ENCODE assay signal across 16 cellular contexts in genomic region chr20:41304413-41305079, GRCh38. TPM values are rescaled to one million over a fixed set of nuclear protein-coding genes. Genes with fewer than 3 reads are reported as not detected.
DNase-seq lines count a peak whose midpoint lies in the region; ATAC-seq and TF ChIP-seq lines count a peak whose summit lies in the region.
"Had no signal": no experiment of that assay in that cellular context is flagged by ENCODE, and none has a peak within 500 bp of the region (broad histone marks: within the 10 kb centered on the region; RNA-seq: fewer than 3 reads in every experiment).

No MANE protein-coding gene starts in this region.

- H3K27ac Mint-ChIP-seq in CD4-positive, alpha-beta T cell, result no peak overlapping the region
- no peak overlapping the region for H3K27ac Mint-ChIP-seq in stimulated activated memory B cell treated with anti-CD40 and anti-IgM and Interleukin-4, amounts not matched to agents 10 μg/mL and 1 μg/mL and 100 μg/mL, for 72 hours
- H3K27ac Mint-ChIP-seq: CD8-positive, alpha-beta T cell had no signal

- ATAC-seq in GM19351 (IDR thresholded peaks at IDR 0.05; ENCODE audit: unreplicated experiment), result peak; percentile 32
- ATAC-seq in CD4-positive, alpha-beta T cell (ENCODE audit: poor library complexity), result no peak
- ATAC-seq in stimulated activated memory B cell treated with anti-CD40 and anti-IgM and Interleukin-4, amounts not matched to agents 10 μg/mL and 1 μg/mL and 100 μg/mL, for 72 hours, result no peak
- ATAC-seq: CD8-positive, alpha-beta T cell had no signal

- BruUV-seq in OCI-LY7 (replicated peaks; lab: Mats Ljungman, UMichigan), result no TSS peak

- no peak overlapping the region for H3K4me3 Mint-ChIP-seq in CD4-positive, alpha-beta T cell
- H3K4me3 Mint-ChIP-seq in stimulated activated memory B cell treated with anti-CD40 and anti-IgM and Interleukin-4, amounts not matched to agents 10 μg/mL and 1 μg/mL and 100 μg/mL, for 72 hours, result no peak overlapping the region
- H3K4me3 Mint-ChIP-seq: CD8-positive, alpha-beta T cell had no signal

- H3K4me1 ChIP-seq in OCI-LY7 (ENCODE audit: insufficient read depth, low read length, poor library complexity, severe bottlenecking), result peaks cover 36% of the 10 kb centered on the region

- CTCF ChIA-PET in OCI-LY7 (lab: Charles Lee; ENCODE audit: unreplicated experiment), result interaction anchor here (0.7 kb wide), 1 partner anchor 36 kb away, joined by 3 read pairs; the partner anchor contains the start of gene LPIN3
- CTCF ChIA-PET in CD4-positive, alpha-beta T cell (lab: Charles Lee), result no interaction called here

- DNase-seq in OCI-LY7 (ENCODE audit: low spot score) (no peak), dermis blood vessel endothelial cell (peak; percentile 57), renal cortical epithelial cell (ENCODE audit: low read depth) (peak; percentile 53), NK-92 (lab: John Stamatoyannopoulos, UW; ENCODE audit: unreplicated experiment) (no peak)
- no peak for DNase-seq in CD4-positive, alpha-beta T cell
- DNase-seq: ACHN; AML-193; CD8-positive, alpha-beta T cell; DMS79 treated with DMSO at 0.1 percent for 48 hours; GDM1; GOT3; NCI-H187 treated with DMSO at 0.1 percent for 48 hours; NCI-H69; NK-92 treated with Interleukin-12 subunit alpha and Interleukin-12 subunit beta, amount 100 ng/mL, for 24 hours had no signal

- intact Hi-C loops in OCI-LY7 (cut with micrococcal nuclease; ENCODE audit: unreplicated experiment), result no loop called here
- intact Hi-C loops in CD4-positive, alpha-beta T cell (cut with DNase I, micrococcal nuclease), result no loop called here

- no peak overlapping the region for H3K4me3 ChIP-seq in OCI-LY7 (ENCODE audit: low read depth, low read length, poor library complexity, severe bottlenecking)

- H3K36me3 ChIP-seq in OCI-LY7 (ENCODE audit: insufficient read depth, low read length), result no peaks in the 10 kb centered on the region

- no peak overlapping the region for H2AFZ ChIP-seq in OCI-LY7 (ENCODE audit: low read length)

- no peaks in the 10 kb centered on the region for H3K27me3 Mint-ChIP-seq in CD4-positive, alpha-beta T cell
- H3K27me3 Mint-ChIP-seq in stimulated activated memory B cell treated with anti-CD40 and anti-IgM and Interleukin-4, amounts not matched to agents 10 μg/mL and 1 μg/mL and 100 μg/mL, for 72 hours, result no peaks in the 10 kb centered on the region

- no peaks in the 10 kb centered on the region for H3K79me2 ChIP-seq in OCI-LY7 (ENCODE audit: insufficient read depth, low read depth, low read length)

- peak overlapping the region; percentile 53 for H3K4me2 ChIP-seq in OCI-LY7 (ENCODE audit: low read length)

- H3K9me2 ChIP-seq in OCI-LY7 (ENCODE audit: insufficient read depth, low read length), result no peaks in the 10 kb centered on the region

- H3K9me3 Mint-ChIP-seq in CD4-positive, alpha-beta T cell, result no peaks in the 10 kb centered on the region
- H3K9me3 Mint-ChIP-seq in stimulated activated memory B cell treated with anti-CD40 and anti-IgM and Interleukin-4, amounts not matched to agents 10 μg/mL and 1 μg/mL and 100 μg/mL, for 72 hours, result no peaks in the 10 kb centered on the region
- H3K9me3 Mint-ChIP-seq: CD8-positive, alpha-beta T cell had no signal

- H4K20me1 ChIP-seq in OCI-LY7 (ENCODE audit: insufficient read depth, low read length), result no peaks in the 10 kb centered on the region

- H3K36me3 Mint-ChIP-seq in CD4-positive, alpha-beta T cell (ENCODE audit: low read depth), result no peaks in the 10 kb centered on the region
- H3K36me3 Mint-ChIP-seq in stimulated activated memory B cell treated with anti-CD40 and anti-IgM and Interleukin-4, amounts not matched to agents 10 μg/mL and 1 μg/mL and 100 μg/mL, for 72 hours, result no peaks in the 10 kb centered on the region
- H3K36me3 Mint-ChIP-seq: CD8-positive, alpha-beta T cell had no signal

- POLR2A ChIA-PET in OCI-LY7 (lab: Charles Lee), result interaction anchor here (0.7 to 1.8 kb wide), 2 partner anchors 40 to 50 kb away, joined by 3 to 4 read pairs; no protein-coding TSS in a partner anchor
- POLR2A ChIA-PET in CD4-positive, alpha-beta T cell (lab: Charles Lee), result interaction anchor here (0.7 kb wide), 1 partner anchor 70 kb away, joined by 3 read pairs; no protein-coding TSS in a partner anchor

- H3K4me1 Mint-ChIP-seq in CD4-positive, alpha-beta T cell (ENCODE audit: low read depth), result peaks cover 3% of the 10 kb centered on the region
- H3K4me1 Mint-ChIP-seq in stimulated activated memory B cell treated with anti-CD40 and anti-IgM and Interleukin-4, amounts not matched to agents 10 μg/mL and 1 μg/mL and 100 μg/mL, for 72 hours, result peaks cover 24% of the 10 kb centered on the region

- H3K9me3 ChIP-seq in OCI-LY7 (ENCODE audit: low read length), result no peaks in the 10 kb centered on the region
- no peaks in the 10 kb centered on the region for H3K9me3 ChIP-seq in CD4-positive, alpha-beta T cell (ENCODE audit: control insufficient read depth, low read length)

- H3K27me3 ChIP-seq in CD4-positive, alpha-beta T cell (ENCODE audit: control insufficient read depth, insufficient read depth, low read length), result no peaks in the 10 kb centered on the region

- H3K27ac ChIP-seq in OCI-LY7 (ENCODE audit: low read depth, low read length, poor library complexity, severe bottlenecking), result no peak overlapping the region
- H3K27ac ChIP-seq in CD4-positive, alpha-beta T cell (ENCODE audit: low read depth, low read length), result no peak overlapping the region

- no peak for TF ChIP-seq CTCF in OCI-LY7 (conservative IDR thresholded peaks at IDR 0.05; ENCODE audit: low read length)
- no peak for TF ChIP-seq CTCF in CD4-positive, alpha-beta T cell (IDR thresholded peaks at IDR 0.05)

RNA-seq across cellular contexts. Expression of gene ZHX3, which starts 13.0 kb away (rescaled TPM):
- 5.8 and 6.4 TPM in 2 replicates for total RNA-seq in OCI-LY7 (2014; rRNA removed; shearing (Covaris generic))
- total RNA-seq in OCI-LY7 (2022) (16.9 and 21.7 TPM in 2 replicates), dermis blood vessel endothelial cell (10.6 and 12.1 TPM in 2 replicates), renal cortical epithelial cell (25.0 and 59.4 TPM in 2 replicates)
- total RNA-seq in CD4-positive, alpha-beta T cell, result 1 to 10 TPM; 6.6 to 7.6 TPM

RNA-seq across cellular contexts. Expression of gene LPIN3, which starts 36.1 kb away (rescaled TPM):
- total RNA-seq in OCI-LY7 (2014; rRNA removed; shearing (Covaris generic)), result 0.19 and 0.51 TPM in 2 replicates
- total RNA-seq in OCI-LY7 (2022), result 1.6 and 2.1 TPM in 2 replicates
- total RNA-seq in dermis blood vessel endothelial cell, result 1.0 and 1.5 TPM in 2 replicates
- total RNA-seq in renal cortical epithelial cell, result 8.5 and 25.3 TPM in 2 replicates
- 1 to 10 TPM; 1.9 to 2.4 TPM for total RNA-seq in CD4-positive, alpha-beta T cell

Comparison
In these comparisons a context has a peak if more than half of its experiments do, and no peak if none do; other contexts are left out.
1. DNase-seq: peak in dermis blood vessel endothelial cell (single experiment) and renal cortical epithelial cell (single experiment); none in OCI-LY7 (single experiment), NK-92 (single experiment) and CD4-positive, alpha-beta T cell (0 of 10).